In the genomic region with DNA sequence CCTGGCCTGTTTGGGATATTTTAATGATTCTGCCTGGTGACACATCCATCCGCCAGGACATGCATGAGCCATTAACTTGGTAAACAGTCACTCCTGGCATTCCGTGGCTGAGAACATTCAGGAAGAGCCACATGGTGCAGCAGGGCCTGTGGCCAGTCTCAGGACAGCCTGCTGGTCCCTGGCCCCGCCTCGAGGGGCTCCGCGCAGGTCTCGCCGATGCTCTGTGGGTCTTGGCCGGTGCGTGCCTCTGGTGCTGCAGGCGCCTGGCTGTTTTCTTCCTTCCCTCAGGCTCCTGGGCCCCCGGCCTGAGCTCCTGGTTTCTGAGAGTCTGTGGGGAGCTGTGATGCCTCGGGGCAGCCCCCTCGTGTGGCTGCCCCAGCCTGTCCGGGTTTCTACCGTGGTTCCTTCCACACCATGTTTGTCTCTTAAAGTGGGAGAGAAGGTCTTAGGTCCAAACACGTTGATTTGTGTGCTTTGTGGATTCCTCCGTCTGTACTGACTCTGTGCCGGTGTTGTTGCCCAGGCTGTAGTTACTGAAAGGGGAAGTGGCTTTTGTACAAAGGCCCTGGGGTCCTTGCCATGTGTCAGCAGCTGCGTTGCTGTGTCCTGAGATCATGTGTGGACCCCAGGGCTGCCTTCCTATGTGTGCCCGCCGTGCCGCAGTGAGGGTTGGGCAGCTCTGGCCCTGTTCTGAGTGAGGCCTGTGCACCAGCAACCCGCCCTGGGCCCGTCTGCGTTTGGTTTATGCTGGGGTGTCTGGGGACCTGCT, we compare ENCODE assay signal across 10 cellular contexts. TPM values are rescaled to one million over a fixed set of nuclear protein-coding genes. Genes with fewer than 3 reads are reported as not detected.
DNase-seq lines count a peak whose midpoint lies in the region; ATAC-seq, FAIRE-seq and TF ChIP-seq lines count a peak whose summit lies in the region.
"Had no signal": no experiment of that assay in that cellular context is flagged by ENCODE, and none has a peak within 500 bp of the region (broad histone marks: within the 10 kb centered on the region; RNA-seq: fewer than 3 reads in every experiment).

No MANE protein-coding gene starts in this region.

- no peak for TF ChIP-seq POLR2A in HepG2 (IDR thresholded peaks at IDR 0.05; ENCODE audit: insufficient read depth in 1 of 2, low read depth in 2 of 2, low read length in 2 of 2)

- intact Hi-C loops in activated CD8-positive, alpha-beta T cell treated with anti-CD3 and anti-CD28 coated beads for 36 hours (cut with micrococcal nuclease): no loop called here
- intact Hi-C loops in HepG2 (cut with micrococcal nuclease; ENCODE audit: unreplicated experiment): no loop called here

- H3K23ac ChIP-seq in H9 (ENCODE audit: insufficient read length, low read depth, low read length): no peak overlapping the region

- H3K27me3 Mint-ChIP-seq in H9 (ENCODE audit: low read depth): no peaks in the 10 kb centered on the region
- H3K27me3 Mint-ChIP-seq in activated CD8-positive, alpha-beta T cell treated with anti-CD3 and anti-CD28 coated beads for 36 hours: no peaks in the 10 kb centered on the region

- FAIRE-seq in HepG2 (lab: Jason Lieb, UNC): no peak

- H3K79me2 ChIP-seq in H9 (ENCODE audit: insufficient read depth, low read length) (peaks cover 2% of the 10 kb centered on the region; the same call in 1 of the 2 replicates), HepG2 (ENCODE audit: insufficient read depth, low read length) (peaks cover 9% of the 10 kb centered on the region)

- WGBS in H9 (ENCODE audit: extremely low coverage, insufficient read length, low lambda C conversion rate): no CpG with 5 or more reads among the region's 26 CpGs
- WGBS in HepG2 (ENCODE audit: low lambda C conversion rate): 85% methylated on average over 8 of the region's 26 CpGs

- H3K23me2 ChIP-seq in H9 (ENCODE audit: insufficient read length, low read depth, low read length, poor library complexity, severe bottlenecking): no peaks in the 10 kb centered on the region

- H4K91ac ChIP-seq in H9 (ENCODE audit: insufficient read length, low read depth, low read length): no peak overlapping the region

- H3K9me3 ChIP-seq in BLaER1 treated with 17β-estradiol and CSF1 and Interleukin-3, amounts not matched to agents 10 nM and 100 nM (replicated peaks in 1 of 11): no peaks in the 10 kb centered on the region
- no peaks in the 10 kb centered on the region for H3K9me3 ChIP-seq in H9 (ENCODE audit: control insufficient read depth, low read depth, low read length)
- no peaks in the 10 kb centered on the region for H3K9me3 ChIP-seq in HepG2 (ENCODE audit: low read length)

- no peak overlapping the region for H2BK12ac ChIP-seq in H9 (ENCODE audit: insufficient read length, low read depth, low read length)

- POLR2A ChIA-PET in activated CD8-positive, alpha-beta T cell treated with anti-CD3 and anti-CD28 coated beads for 36 hours (lab: Charles Lee): interaction anchor here (0.6 to 2.8 kb wide), 10 partner anchors 10 to 366 kb away, joined by 3 to 11 read pairs (median 4); no protein-coding TSS in a partner anchor
- POLR2A ChIA-PET in HepG2 (lab: Yijun Ruan, JAX): no interaction called here

- TF ChIP-seq EP300 in HepG2 (IDR thresholded peaks at IDR 0.05; ENCODE audit: low read depth in 2 of 2, low read length in 2 of 2): no peak
- no peak for TF ChIP-seq EP300 in HepG2 (CRISPR knock-in tag; IDR thresholded peaks at IDR 0.05; ENCODE audit: borderline replicate concordance)

- no peaks in the 10 kb centered on the region for H3K79me1 ChIP-seq in H9 (ENCODE audit: insufficient read depth, low read depth, low read length, poor library complexity, severe bottlenecking)

- no peak overlapping the region for H4K5ac ChIP-seq in H9 (ENCODE audit: insufficient read length, low read depth, low read length)

- no peak overlapping the region for H3K4me3 Mint-ChIP-seq in H9
- peak overlapping the region; percentile 89 for H3K4me3 Mint-ChIP-seq in activated CD8-positive, alpha-beta T cell treated with anti-CD3 and anti-CD28 coated beads for 36 hours

- no peak overlapping the region for H3K4ac ChIP-seq in H9 (ENCODE audit: low read depth, low read length)

- no peak overlapping the region for H2AFZ ChIP-seq in H9 (ENCODE audit: low read length)
- H2AFZ ChIP-seq in HepG2 (ENCODE audit: low read length): no peak overlapping the region

- no peaks in the 10 kb centered on the region for H3K9me3 Mint-ChIP-seq in H9
- H3K9me3 Mint-ChIP-seq in activated CD8-positive, alpha-beta T cell treated with anti-CD3 and anti-CD28 coated beads for 36 hours: no peaks in the 10 kb centered on the region
- H3K9me3 Mint-ChIP-seq: neural crest cell had no signal

- no peak for ATAC-seq in activated CD8-positive, alpha-beta T cell treated with anti-CD3 and anti-CD28 coated beads for 36 hours
- ATAC-seq in HepG2: no peak
- ATAC-seq in GM18873 (IDR thresholded peaks at IDR 0.05; ENCODE audit: low FRiP score, unreplicated experiment): no peak
- ATAC-seq in GM21367 (IDR thresholded peaks at IDR 0.05; ENCODE audit: unreplicated experiment): no peak

- H2BK15ac ChIP-seq in H9 (ENCODE audit: low read depth, low read length): no peak overlapping the region

- H2AK5ac ChIP-seq in H9 (ENCODE audit: insufficient read length, low read length): no peak overlapping the region

- no peak overlapping the region for H2BK120ac ChIP-seq in H9 (ENCODE audit: low read depth, low read length, poor library complexity, severe bottlenecking)

- peaks cover 90 to 100% (median 99%) of the 10 kb centered on the region in 10 experiments for H3K4me1 ChIP-seq in BLaER1 treated with 17β-estradiol and CSF1 and Interleukin-3, amounts not matched to agents 10 nM and 100 nM
- H3K4me1 ChIP-seq in H9 (ENCODE audit: insufficient read depth, low read length): no peaks in the 10 kb centered on the region
- peaks cover 4% of the 10 kb centered on the region for H3K4me1 ChIP-seq in HepG2 (ENCODE audit: insufficient read depth, low read length)

- H2BK5ac ChIP-seq in H9 (ENCODE audit: insufficient read length, low read length): no peak overlapping the region

- H3K18ac ChIP-seq in H9 (ENCODE audit: insufficient read length, low read depth, low read length): no peak overlapping the region

- peak overlapping the region; percentile 86 to 100 (median 98) for H3K4me2 ChIP-seq in BLaER1 treated with 17β-estradiol and CSF1 and Interleukin-3, amounts not matched to agents 10 nM and 100 nM
- H3K4me2 ChIP-seq in H9 (ENCODE audit: insufficient read depth, insufficient read length, low read length) (no peak overlapping the region), HepG2 (ENCODE audit: low read depth, low read length) (no peak overlapping the region)

- H2BK20ac ChIP-seq in H9 (ENCODE audit: low read depth, low read length, poor library complexity, severe bottlenecking): no peak overlapping the region

- peaks cover 0 to 40% (median 0%) of the 10 kb centered on the region in 11 experiments; a peak in 6 of 22 replicates for H3K27me3 ChIP-seq in BLaER1 treated with 17β-estradiol and CSF1 and Interleukin-3, amounts not matched to agents 10 nM and 100 nM
- H3K27me3 ChIP-seq in H9 (ENCODE audit: insufficient read depth, low read length) (no peaks in the 10 kb centered on the region), HepG2 (ENCODE audit: control insufficient read depth in 1 of 2, insufficient read depth in 2 of 2, low read length in 2 of 2) (no peaks in the 10 kb centered on the region)

- H3K4me3 ChIP-seq in BLaER1 treated with 17β-estradiol and CSF1 and Interleukin-3, amounts not matched to agents 10 nM and 100 nM: peak overlapping the region; percentile 15 to 65 (median 50); a peak in 18 of 20 replicates
- no peak overlapping the region for H3K4me3 ChIP-seq in HepG2 (replicated peaks in 1 of 3; ENCODE audit: insufficient read depth in 1 of 3, low read depth in 2 of 3, low read length in 3 of 3)

- CTCF ChIA-PET in activated CD8-positive, alpha-beta T cell treated with anti-CD3 and anti-CD28 coated beads for 36 hours (lab: Charles Lee): interaction anchor here (2.2 to 2.5 kb wide), 2 partner anchors 14 to 43 kb away, joined by 8 to 9 read pairs; no protein-coding TSS in a partner anchor
- CTCF ChIA-PET in HepG2 (lab: Yijun Ruan, JAX; ENCODE audit: low intra/inter-chr PET ratio, low total read pairs): no interaction called here

- peaks cover 4 to 16% (median 7%) of the 10 kb centered on the region in 3 experiments for H3K36me3 Mint-ChIP-seq in H9 (ENCODE audit: insufficient read depth in 1 of 3, low read depth in 3 of 3)
- H3K36me3 Mint-ChIP-seq in activated CD8-positive, alpha-beta T cell treated with anti-CD3 and anti-CD28 coated beads for 36 hours (ENCODE audit: low read depth): peaks cover 22% of the 10 kb centered on the region

- peaks cover 4 to 17% of the 10 kb centered on the region in 2 experiments; a peak in 3 of 4 replicates for H3K4me1 Mint-ChIP-seq in H9
- peaks cover 41% of the 10 kb centered on the region for H3K4me1 Mint-ChIP-seq in activated CD8-positive, alpha-beta T cell treated with anti-CD3 and anti-CD28 coated beads for 36 hours (ENCODE audit: low read depth)

- H3K36me3 ChIP-seq in BLaER1 treated with 17β-estradiol and CSF1 and Interleukin-3, amounts not matched to agents 10 nM and 100 nM: peaks cover 23 to 46% (median 34%) of the 10 kb centered on the region in 11 experiments
- peaks cover 17 to 22% of the 10 kb centered on the region in 2 experiments; a peak in 4 of 5 replicates for H3K36me3 ChIP-seq in HepG2 (replicated peaks in 1 of 2; ENCODE audit: control insufficient read depth in 1 of 2, insufficient read depth in 2 of 2, low read length in 2 of 2)

- H4K8ac ChIP-seq in H9 (replicated peaks; ENCODE audit: insufficient read length, low read depth, low read length): no peak overlapping the region

- peaks cover 37 to 100% (median 85%) of the 10 kb centered on the region in 11 experiments; a peak in 21 of 22 replicates for H4K20me1 ChIP-seq in BLaER1 treated with 17β-estradiol and CSF1 and Interleukin-3, amounts not matched to agents 10 nM and 100 nM
- H4K20me1 ChIP-seq in H9 (ENCODE audit: control insufficient read depth, insufficient read depth, insufficient read length) (no peaks in the 10 kb centered on the region), HepG2 (ENCODE audit: insufficient read depth, low read length) (no peaks in the 10 kb centered on the region; the same call in 1 of the 2 replicates)

- peak overlapping the region in 2 of 3 experiments; percentile 5 to 57; a peak in 2 of 7 replicates for H3K27ac Mint-ChIP-seq in H9
- peak overlapping the region; percentile 99 for H3K27ac Mint-ChIP-seq in activated CD8-positive, alpha-beta T cell treated with anti-CD3 and anti-CD28 coated beads for 36 hours

- H3T11ph ChIP-seq in H9 (ENCODE audit: low read length): no peak overlapping the region

- no peak overlapping the region for H3K14ac ChIP-seq in H9 (ENCODE audit: insufficient read depth, low read length)

- TF ChIP-seq CTCF in H9 (conservative IDR thresholded peaks at IDR 0.05) (no peak), HepG2 (CRISPR knock-in tag; IDR thresholded peaks at IDR 0.05) (no peak)
- TF ChIP-seq CTCF in activated CD8-positive, alpha-beta T cell treated with anti-CD3 and anti-CD28 coated beads for 36 hours (IDR thresholded peaks at IDR 0.05): no peak

- no peak for TF ChIP-seq RAD21 in HepG2 (CRISPR knock-in tag; IDR thresholded peaks at IDR 0.05)

- H3K27ac ChIP-seq in BLaER1 treated with 17β-estradiol and CSF1 and Interleukin-3, amounts not matched to agents 10 nM and 100 nM: peak overlapping the region; percentile 75 to 99 (median 95)
- no peak overlapping the region for H3K27ac ChIP-seq in H9 (ENCODE audit: insufficient read length, low read depth, low read length)
- no peak overlapping the region for H3K27ac ChIP-seq in HepG2 (ENCODE audit: extremely low read length, insufficient read depth, low read length)

- H3K9ac ChIP-seq in BLaER1 treated with 17β-estradiol and CSF1 and Interleukin-3, amounts not matched to agents 10 nM and 100 nM: peak overlapping the region; percentile 65 to 99 (median 91)
- H3K9ac ChIP-seq in H9 (ENCODE audit: extremely low read depth, insufficient read length, low read length): no peak overlapping the region
- no peak overlapping the region for H3K9ac ChIP-seq in HepG2 (ENCODE audit: insufficient read depth, low read depth, low read length)

- no TSS peak for BruUV-seq in HepG2 (replicated peaks; lab: Mats Ljungman, UMichigan)

- no peak for DNase-seq in H9
- DNase-seq in activated CD8-positive, alpha-beta T cell treated with anti-CD3 and anti-CD28 coated beads for 36 hours: no peak
- DNase-seq in HepG2 (ENCODE audit: low spot score): no peak
- no peak for DNase-seq in NCI-H146 (lab: John Stamatoyannopoulos, UW)
- no peak for DNase-seq in UCSD-AML1 (lab: John Stamatoyannopoulos, UW; ENCODE audit: unreplicated experiment)
- DNase-seq: NCI-H187 treated with DMSO at 0.1 percent for 48 hours had no signal

- no peak overlapping the region for H3K56ac ChIP-seq in H9 (ENCODE audit: insufficient read length, low read depth, low read length)

- in situ Hi-C loops in HepG2 (cut with HindIII; ENCODE audit: extremely low pct_ligation_motif_present, low pct_unique_long_range_greater_than_20kb): no loop called here

RNA-seq across cellular contexts. Expression of a gene that starts 6.5 kb away (rescaled TPM):
- 46.3 and 47.8 TPM in 2 replicates for total RNA-seq in H9 (2021)
- total RNA-seq in activated CD8-positive, alpha-beta T cell treated with anti-CD3 and anti-CD28 coated beads for 36 hours: 100 to 1,000 TPM; 110 to 114 TPM
- 16.2 and 21.5 TPM in 2 replicates for total RNA-seq in HepG2 (2016; rRNA removed; fragmentation: Illumina TruSeq; extraction: Trizol)
- total RNA-seq in HepG2 (2016; cell fraction: cytosol; rRNA removed; fragmentation: Illumina TruSeq; extraction: Trizol; ENCODE audit: low read depth): 8.1 and 8.5 TPM in 2 replicates
- total RNA-seq in HepG2 (2016; cell fraction: insoluble cytoplasmic fraction; rRNA removed; fragmentation: Illumina TruSeq; extraction: Trizol): 14.1 and 20.1 TPM in 2 replicates
- total RNA-seq in HepG2 (2016; cell fraction: membrane; rRNA removed; fragmentation: Illumina TruSeq; extraction: Trizol): 15.9 and 17.7 TPM in 2 replicates
- total RNA-seq in HepG2 (2016; cell fraction: nucleus; rRNA removed; fragmentation: Illumina TruSeq; extraction: Trizol): 12.3 and 17.7 TPM in 2 replicates
- polyA plus RNA-seq in HepG2 (2011; rRNA removed): 28.9 and 36.8 TPM in 2 replicates
- polyA plus RNA-seq in HepG2 (2011; cell fraction: cytosol; rRNA removed): 15.8 and 28.0 TPM in 2 replicates
- 241 and 327 TPM in 2 replicates for polyA plus RNA-seq in HepG2 (2011; cell fraction: nucleus; rRNA removed)
- 19.6 and 35.2 TPM in 2 replicates for polyA plus RNA-seq in HepG2 (2012)
- polyA plus RNA-seq in HepG2 (2016; cell fraction: cytosol; fragmentation: Illumina TruSeq; extraction: Trizol; ENCODE audit: low read depth): 10.4 and 11.2 TPM in 2 replicates
- 19.9 and 22.8 TPM in 2 replicates for polyA plus RNA-seq in HepG2 (2016; cell fraction: insoluble cytoplasmic fraction; fragmentation: Illumina TruSeq; extraction: Trizol; ENCODE audit: low read depth)
- 15.2 and 16.9 TPM in 2 replicates for polyA plus RNA-seq in HepG2 (2016; cell fraction: membrane; fragmentation: Illumina TruSeq; extraction: Trizol; ENCODE audit: low read depth)
- 56.6 and 60.9 TPM in 2 replicates for polyA plus RNA-seq in HepG2 (2016; cell fraction: nucleus; fragmentation: Illumina TruSeq; extraction: Trizol; ENCODE audit: insufficient read depth, low read depth)
- polyA minus RNA-seq in HepG2 (2011; rRNA and poly(A)+ RNA removed; ENCODE audit: low replicate concordance): 22.4 and 30.1 TPM in 2 replicates
- 9.7 and 11.7 TPM in 2 replicates for polyA minus RNA-seq in HepG2 (2011; cell fraction: cytosol; rRNA and poly(A)+ RNA removed)
- 14.4 and 18.2 TPM in 2 replicates for polyA minus RNA-seq in HepG2 (2011; cell fraction: nucleus; rRNA and poly(A)+ RNA removed)

RNA-seq across cellular contexts. Expression of a gene that starts 8.6 kb away (rescaled TPM):
- 19.0 and 20.4 TPM in 2 replicates for total RNA-seq in H9 (2021)
- total RNA-seq in activated CD8-positive, alpha-beta T cell treated with anti-CD3 and anti-CD28 coated beads for 36 hours: 10 to 100 TPM; 24.0 to 25.5 TPM
- total RNA-seq in HepG2 (2016; rRNA removed; fragmentation: Illumina TruSeq; extraction: Trizol): 12.5 and 19.0 TPM in 2 replicates
- total RNA-seq in HepG2 (2016; cell fraction: cytosol; rRNA removed; fragmentation: Illumina TruSeq; extraction: Trizol; ENCODE audit: low read depth): 2.8 and 3.8 TPM in 2 replicates
- total RNA-seq in HepG2 (2016; cell fraction: insoluble cytoplasmic fraction; rRNA removed; fragmentation: Illumina TruSeq; extraction: Trizol): 9.4 and 19.8 TPM in 2 replicates
- total RNA-seq in HepG2 (2016; cell fraction: membrane; rRNA removed; fragmentation: Illumina TruSeq; extraction: Trizol): 6.0 and 7.6 TPM in 2 replicates
- 18.8 and 19.9 TPM in 2 replicates for total RNA-seq in HepG2 (2016; cell fraction: nucleus; rRNA removed; fragmentation: Illumina TruSeq; extraction: Trizol)
- 14.4 and 18.7 TPM in 2 replicates for polyA plus RNA-seq in HepG2 (2011; rRNA removed)
- 10.0 and 18.1 TPM in 2 replicates for polyA plus RNA-seq in HepG2 (2011; cell fraction: cytosol; rRNA removed)
- 88.6 and 104 TPM in 2 replicates for polyA plus RNA-seq in HepG2 (2011; cell fraction: nucleus; rRNA removed)
- 10.9 and 17.7 TPM in 2 replicates for polyA plus RNA-seq in HepG2 (2012)
- 3.5 and 4.0 TPM in 2 replicates for polyA plus RNA-seq in HepG2 (2016; cell fraction: cytosol; fragmentation: Illumina TruSeq; extraction: Trizol; ENCODE audit: low read depth)
- 9.5 and 12.3 TPM in 2 replicates for polyA plus RNA-seq in HepG2 (2016; cell fraction: insoluble cytoplasmic fraction; fragmentation: Illumina TruSeq; extraction: Trizol; ENCODE audit: low read depth)
- polyA plus RNA-seq in HepG2 (2016; cell fraction: membrane; fragmentation: Illumina TruSeq; extraction: Trizol; ENCODE audit: low read depth): 4.9 and 5.3 TPM in 2 replicates
- polyA plus RNA-seq in HepG2 (2016; cell fraction: nucleus; fragmentation: Illumina TruSeq; extraction: Trizol; ENCODE audit: insufficient read depth, low read depth): 54.2 and 57.7 TPM in 2 replicates
- 9.7 and 16.7 TPM in 2 replicates for polyA minus RNA-seq in HepG2 (2011; rRNA and poly(A)+ RNA removed; ENCODE audit: low replicate concordance)
- polyA minus RNA-seq in HepG2 (2011; cell fraction: cytosol; rRNA and poly(A)+ RNA removed): 6.4 and 6.9 TPM in 2 replicates
- polyA minus RNA-seq in HepG2 (2011; cell fraction: nucleus; rRNA and poly(A)+ RNA removed): 7.5 and 7.7 TPM in 2 replicates

RNA-seq across cellular contexts. Expression of a gene that starts 21.7 kb away (rescaled TPM):
- total RNA-seq in H9 (2021) (6.7 and 8.0 TPM in 2 replicates), HepG2 (2016; rRNA removed; fragmentation: Illumina TruSeq; extraction: Trizol) (0.15 and 0.58 TPM in 2 replicates)
- total RNA-seq in activated CD8-positive, alpha-beta T cell treated with anti-CD3 and anti-CD28 coated beads for 36 hours: 1 to 10 TPM; 3.3 to 3.9 TPM
- total RNA-seq in HepG2 (2016; cell fraction: cytosol; rRNA removed; fragmentation: Illumina TruSeq; extraction: Trizol; ENCODE audit: low read depth): 0.20 and 0.35 TPM in 2 replicates
- total RNA-seq in HepG2 (2016; cell fraction: insoluble cytoplasmic fraction; rRNA removed; fragmentation: Illumina TruSeq; extraction: Trizol): 0.19 TPM in 2 replicates
- total RNA-seq in HepG2 (2016; cell fraction: membrane; rRNA removed; fragmentation: Illumina TruSeq; extraction: Trizol): 1.1 and 1.4 TPM in 2 replicates
- total RNA-seq in HepG2 (2016; cell fraction: nucleus; rRNA removed; fragmentation: Illumina TruSeq; extraction: Trizol): 0.47 and 0.56 TPM in 2 replicates
- 1.1 TPM in 2 replicates for polyA plus RNA-seq in HepG2 (2011; rRNA removed)
- polyA plus RNA-seq in HepG2 (2011; cell fraction: cytosol; rRNA removed): 0.99 and 1.7 TPM in 2 replicates
- 2.5 and 4.2 TPM in 2 replicates for polyA plus RNA-seq in HepG2 (2011; cell fraction: nucleus; rRNA removed)
- polyA plus RNA-seq in HepG2 (2012): 1.6 and 3.8 TPM in 2 replicates
- 1.3 and 1.4 TPM in 2 replicates for polyA plus RNA-seq in HepG2 (2016; cell fraction: cytosol; fragmentation: Illumina TruSeq; extraction: Trizol; ENCODE audit: low read depth)
- 1.1 and 1.4 TPM in 2 replicates for polyA plus RNA-seq in HepG2 (2016; cell fraction: insoluble cytoplasmic fraction; fragmentation: Illumina TruSeq; extraction: Trizol; ENCODE audit: low read depth)
- 2.9 and 3.6 TPM in 2 replicates for polyA plus RNA-seq in HepG2 (2016; cell fraction: membrane; fragmentation: Illumina TruSeq; extraction: Trizol; ENCODE audit: low read depth)
- 2.0 and 2.3 TPM in 2 replicates for polyA plus RNA-seq in HepG2 (2016; cell fraction: nucleus; fragmentation: Illumina TruSeq; extraction: Trizol; ENCODE audit: insufficient read depth, low read depth)
- 0.78 and 0.84 TPM in 2 replicates for polyA minus RNA-seq in HepG2 (2011; rRNA and poly(A)+ RNA removed; ENCODE audit: low replicate concordance)
- 0.30 and 0.79 TPM in 2 replicates for polyA minus RNA-seq in HepG2 (2011; cell fraction: cytosol; rRNA and poly(A)+ RNA removed)
- 0.37 and 0.39 TPM in 2 replicates for polyA minus RNA-seq in HepG2 (2011; cell fraction: nucleus; rRNA and poly(A)+ RNA removed)

RNA-seq across cellular contexts. Expression of a gene that starts 52.6 kb away (rescaled TPM):
- 28.4 and 29.0 TPM in 2 replicates for total RNA-seq in H9 (2021)
- 10 to 100 TPM; 44.8 to 47.2 TPM for total RNA-seq in activated CD8-positive, alpha-beta T cell treated with anti-CD3 and anti-CD28 coated beads for 36 hours
- 5.8 and 15.7 TPM in 2 replicates for total RNA-seq in HepG2 (2016; rRNA removed; fragmentation: Illumina TruSeq; extraction: Trizol)
- 3.8 and 4.4 TPM in 2 replicates for total RNA-seq in HepG2 (2016; cell fraction: cytosol; rRNA removed; fragmentation: Illumina TruSeq; extraction: Trizol; ENCODE audit: low read depth)
- total RNA-seq in HepG2 (2016; cell fraction: insoluble cytoplasmic fraction; rRNA removed; fragmentation: Illumina TruSeq; extraction: Trizol): 4.6 and 17.4 TPM in 2 replicates
- total RNA-seq in HepG2 (2016; cell fraction: membrane; rRNA removed; fragmentation: Illumina TruSeq; extraction: Trizol): 4.6 and 5.1 TPM in 2 replicates
- total RNA-seq in HepG2 (2016; cell fraction: nucleus; rRNA removed; fragmentation: Illumina TruSeq; extraction: Trizol): 23.1 and 29.5 TPM in 2 replicates
- polyA plus RNA-seq in HepG2 (2011; rRNA removed): 14.6 and 23.7 TPM in 2 replicates
- polyA plus RNA-seq in HepG2 (2011; cell fraction: cytosol; rRNA removed): 2.6 and 4.8 TPM in 2 replicates
- 276 and 340 TPM in 2 replicates for polyA plus RNA-seq in HepG2 (2011; cell fraction: nucleus; rRNA removed)
- 13.4 and 15.8 TPM in 2 replicates for polyA plus RNA-seq in HepG2 (2012)
- polyA plus RNA-seq in HepG2 (2016; cell fraction: cytosol; fragmentation: Illumina TruSeq; extraction: Trizol; ENCODE audit: low read depth): 0.95 and 1.2 TPM in 2 replicates
- 3.6 and 4.4 TPM in 2 replicates for polyA plus RNA-seq in HepG2 (2016; cell fraction: insoluble cytoplasmic fraction; fragmentation: Illumina TruSeq; extraction: Trizol; ENCODE audit: low read depth)
- 0.86 and 2.1 TPM in 2 replicates for polyA plus RNA-seq in HepG2 (2016; cell fraction: membrane; fragmentation: Illumina TruSeq; extraction: Trizol; ENCODE audit: low read depth)
- polyA plus RNA-seq in HepG2 (2016; cell fraction: nucleus; fragmentation: Illumina TruSeq; extraction: Trizol; ENCODE audit: insufficient read depth, low read depth): 62.8 and 72.9 TPM in 2 replicates
- polyA minus RNA-seq in HepG2 (2011; rRNA and poly(A)+ RNA removed; ENCODE audit: low replicate concordance): 11.6 and 16.8 TPM in 2 replicates
- 2.7 and 4.0 TPM in 2 replicates for polyA minus RNA-seq in HepG2 (2011; cell fraction: cytosol; rRNA and poly(A)+ RNA removed)
- 32.9 and 40.9 TPM in 2 replicates for polyA minus RNA-seq in HepG2 (2011; cell fraction: nucleus; rRNA and poly(A)+ RNA removed)

RNA-seq across cellular contexts. Expression of a gene that starts 58.8 kb away (rescaled TPM):
- total RNA-seq in H9 (2021): 41.1 and 45.0 TPM in 2 replicates
- total RNA-seq in activated CD8-positive, alpha-beta T cell treated with anti-CD3 and anti-CD28 coated beads for 36 hours: 10 to 100 TPM; 43.0 to 44.3 TPM
- 4.0 and 13.9 TPM in 2 replicates for total RNA-seq in HepG2 (2016; rRNA removed; fragmentation: Illumina TruSeq; extraction: Trizol)
- total RNA-seq in HepG2 (2016; cell fraction: cytosol; rRNA removed; fragmentation: Illumina TruSeq; extraction: Trizol; ENCODE audit: low read depth): 7.1 and 8.7 TPM in 2 replicates
- 4.1 and 13.9 TPM in 2 replicates for total RNA-seq in HepG2 (2016; cell fraction: insoluble cytoplasmic fraction; rRNA removed; fragmentation: Illumina TruSeq; extraction: Trizol)
- total RNA-seq in HepG2 (2016; cell fraction: membrane; rRNA removed; fragmentation: Illumina TruSeq; extraction: Trizol): 4.4 and 4.6 TPM in 2 replicates
- total RNA-seq in HepG2 (2016; cell fraction: nucleus; rRNA removed; fragmentation: Illumina TruSeq; extraction: Trizol): 23.1 and 23.7 TPM in 2 replicates
- 14.9 and 19.7 TPM in 2 replicates for polyA plus RNA-seq in HepG2 (2011; rRNA removed)
- 1.8 and 3.9 TPM in 2 replicates for polyA plus RNA-seq in HepG2 (2011; cell fraction: cytosol; rRNA removed)
- 257 and 366 TPM in 2 replicates for polyA plus RNA-seq in HepG2 (2011; cell fraction: nucleus; rRNA removed)
- polyA plus RNA-seq in HepG2 (2012): 15.0 and 23.8 TPM in 2 replicates
- polyA plus RNA-seq in HepG2 (2016; cell fraction: cytosol; fragmentation: Illumina TruSeq; extraction: Trizol; ENCODE audit: low read depth): 0.86 TPM in 2 replicates
- polyA plus RNA-seq in HepG2 (2016; cell fraction: insoluble cytoplasmic fraction; fragmentation: Illumina TruSeq; extraction: Trizol; ENCODE audit: low read depth): 3.2 and 5.7 TPM in 2 replicates
- 2.1 TPM in 2 replicates for polyA plus RNA-seq in HepG2 (2016; cell fraction: membrane; fragmentation: Illumina TruSeq; extraction: Trizol; ENCODE audit: low read depth)
- polyA plus RNA-seq in HepG2 (2016; cell fraction: nucleus; fragmentation: Illumina TruSeq; extraction: Trizol; ENCODE audit: insufficient read depth, low read depth): 72.4 and 82.8 TPM in 2 replicates
- 7.7 and 20.9 TPM in 2 replicates for polyA minus RNA-seq in HepG2 (2011; rRNA and poly(A)+ RNA removed; ENCODE audit: low replicate concordance)
- 3.9 and 4.2 TPM in 2 replicates for polyA minus RNA-seq in HepG2 (2011; cell fraction: cytosol; rRNA and poly(A)+ RNA removed)
- polyA minus RNA-seq in HepG2 (2011; cell fraction: nucleus; rRNA and poly(A)+ RNA removed): 34.9 and 37.9 TPM in 2 replicates

Comparison
In these comparisons a context has a peak if more than half of its experiments do, and no peak if none do; other contexts are left out.
1. H3K27ac ChIP-seq: peak in BLaER1 treated with 17β-estradiol and CSF1 and Interleukin-3, amounts not matched to agents 10 nM and 100 nM (11 of 11); none in H9 (single experiment) and HepG2 (single experiment).
2. H3K4me2 ChIP-seq: peak in BLaER1 treated with 17β-estradiol and CSF1 and Interleukin-3, amounts not matched to agents 10 nM and 100 nM (11 of 11); none in H9 (single experiment) and HepG2 (single experiment).
3. H3K4me3 ChIP-seq: peak in BLaER1 treated with 17β-estradiol and CSF1 and Interleukin-3, amounts not matched to agents 10 nM and 100 nM (10 of 10); none in HepG2 (0 of 3).
4. H3K9ac ChIP-seq: peak in BLaER1 treated with 17β-estradiol and CSF1 and Interleukin-3, amounts not matched to agents 10 nM and 100 nM (11 of 11); none in H9 (single experiment) and HepG2 (single experiment).